Comparison of ENCODE assay signal across 22 cellular contexts in genomic region chrX:121333942-121334341, GRCh38.
DNase-seq lines count a peak whose midpoint lies in the region; ATAC-seq and TF ChIP-seq lines count a peak whose summit lies in the region.
"Had no signal": no experiment of that assay in that cellular context is flagged by ENCODE, and none has a peak within 500 bp of the region (broad histone marks: within the 10 kb centered on the region; RNA-seq: fewer than 3 reads in every experiment).

No MANE protein-coding gene starts in this region.

- no peaks in the 10 kb centered on the region for H3K27me3 ChIP-seq in GM23338 (ENCODE audit: insufficient read depth)
- H3K27me3 ChIP-seq: BLaER1, tibial nerve had no signal

- no peaks in the 10 kb centered on the region for H3K9me2 ChIP-seq in GM23338 (ENCODE audit: insufficient read depth)

- H3K4me1 Mint-ChIP-seq in GM23338: peaks cover 10% of the 10 kb centered on the region
- H3K4me1 Mint-ChIP-seq: activated naive CD8-positive, alpha-beta T cell treated with anti-CD3 and anti-CD28 coated beads, Interleukin-2, amount 10 ng/mL, durations not matched to agents 7 days and 5 days; IgD-negative memory B cell; nephron; T-helper 17 cell had no signal

- no peak overlapping the region for H3K27ac ChIP-seq in GM23338 (ENCODE audit: low read depth)
- H3K27ac ChIP-seq: BLaER1, breast epithelium, dorsolateral prefrontal cortex, tibial nerve had no signal

- no peak overlapping the region for H2AFZ ChIP-seq in GM23338

- no peaks in the 10 kb centered on the region for H3K9me3 Mint-ChIP-seq in GM23338
- H3K9me3 Mint-ChIP-seq: activated naive CD8-positive, alpha-beta T cell treated with anti-CD3 and anti-CD28 coated beads, Interleukin-2, amount 10 ng/mL, durations not matched to agents 7 days and 5 days; IgD-negative memory B cell; nephron had no signal

- H3K4me3 Mint-ChIP-seq in GM23338: no peak overlapping the region
- H3K4me3 Mint-ChIP-seq: activated naive CD8-positive, alpha-beta T cell treated with anti-CD3 and anti-CD28 coated beads, Interleukin-2, amount 10 ng/mL, durations not matched to agents 7 days and 5 days; IgD-negative memory B cell; nephron; T-helper 17 cell had no signal

- H3K27me3 Mint-ChIP-seq in GM23338 (ENCODE audit: insufficient read depth, low read depth, poor library complexity): no peaks in the 10 kb centered on the region
- H3K27me3 Mint-ChIP-seq: IgD-negative memory B cell, T-helper 17 cell had no signal

- intact Hi-C loops in posterior vena cava (cut with DNase I): no loop called here

- no peaks in the 10 kb centered on the region for H3F3A ChIP-seq in GM23338 (replicated peaks; ENCODE audit: low read depth)

- no peak overlapping the region for H3K4me2 ChIP-seq in GM23338
- H3K4me2 ChIP-seq: BLaER1 had no signal

- no peaks in the 10 kb centered on the region for H3K36me3 Mint-ChIP-seq in GM23338 (ENCODE audit: low read depth)
- H3K36me3 Mint-ChIP-seq: activated naive CD8-positive, alpha-beta T cell treated with anti-CD3 and anti-CD28 coated beads, Interleukin-2, amount 10 ng/mL, durations not matched to agents 7 days and 5 days; IgD-negative memory B cell had no signal

- no peak overlapping the region for H3K27ac Mint-ChIP-seq in GM23338
- H3K27ac Mint-ChIP-seq: activated naive CD8-positive, alpha-beta T cell treated with anti-CD3 and anti-CD28 coated beads, Interleukin-2, amount 10 ng/mL, durations not matched to agents 7 days and 5 days; IgD-negative memory B cell; nephron; T-helper 17 cell had no signal

- ATAC-seq in GM23338: peak; percentile 57
- no peak for ATAC-seq in GM19035 (IDR thresholded peaks at IDR 0.05; ENCODE audit: unreplicated experiment)
- no peak for ATAC-seq in GM18498 (IDR thresholded peaks at IDR 0.05; ENCODE audit: unreplicated experiment)
- ATAC-seq: esophagus mucosa, T-helper 17 cell had no signal

- H3K79me2 ChIP-seq in GM23338 (replicated peaks; ENCODE audit: insufficient read depth): no peaks in the 10 kb centered on the region

- H3K4me3 ChIP-seq in GM23338 (no peak overlapping the region), epithelial cell of proximal tubule (ENCODE audit: low read depth, low read length) (no peak overlapping the region)
- H3K4me3 ChIP-seq: BLaER1, breast epithelium, dorsolateral prefrontal cortex, tibial nerve had no signal

- DNase-seq in DMS53 treated with DMSO at 0.1 percent for 48 hours (lab: John Stamatoyannopoulos, UW; ENCODE audit: unreplicated experiment) (peak; percentile 6), GM23338 (ENCODE audit: low spot score) (peak; percentile 33), OCI-M1 (lab: John Stamatoyannopoulos, UW) (peak; percentile 3), epithelial cell of proximal tubule (ENCODE audit: low read depth) (no peak), posterior vena cava (ENCODE audit: low spot score) (no peak), NCI-H2029 (lab: John Stamatoyannopoulos, UW) (no peak)
- DNase-seq: activated CD8-positive, alpha-beta memory T cell treated with anti-CD3 and anti-CD28 coated beads for 24 hours; activated naive CD8-positive, alpha-beta T cell treated with anti-CD3 and anti-CD28 coated beads, Interleukin-2, amount 10 ng/mL, durations not matched to agents 7 days and 5 days; dorsolateral prefrontal cortex; mesenchymal stem cell; NCI-H1092 treated with DMSO at 0.1 percent for 48 hours; stimulated activated CD4-positive, alpha-beta T cell treated with anti-CD3 and anti-CD28 coated beads, Interleukin-15, amount 100 ng/mL, for 24 hours; stimulated activated naive CD4-positive, alpha-beta T cell treated with Interleukin-2 at 50 U/mL for 16 hours; T-helper 17 cell had no signal

- peak; percentile 47 to 50 for TF ChIP-seq CTCF in GM23338 (conservative IDR thresholded peaks at IDR 0.05; ENCODE audit: low read depth in 2 of 2)
- peak; percentile 25 for TF ChIP-seq CTCF in epithelial cell of proximal tubule (conservative IDR thresholded peaks at IDR 0.05; ENCODE audit: low read depth, low read length)

- H3K36me3 ChIP-seq in GM23338 (ENCODE audit: insufficient read depth): no peaks in the 10 kb centered on the region
- H3K36me3 ChIP-seq: BLaER1, breast epithelium, tibial nerve had no signal

- H3K4me1 ChIP-seq in GM23338 (ENCODE audit: insufficient read depth): peaks cover 21% of the 10 kb centered on the region
- H3K4me1 ChIP-seq: BLaER1, breast epithelium, tibial nerve had no signal

- no peaks in the 10 kb centered on the region for H4K20me1 ChIP-seq in GM23338 (replicated peaks; ENCODE audit: insufficient read depth)
- H4K20me1 ChIP-seq: BLaER1 had no signal

TF ChIP-seq in GM23338, 12 proteins besides CTCF, POLR2A, EP300 and RAD21 (continues in another document):
- no peak for TF ChIP-seq ZNF462 (CRISPR knock-in tag; IDR thresholded peaks at IDR 0.05)
- TF ChIP-seq STAT1 (IDR thresholded peaks at IDR 0.05; ENCODE audit: unreplicated experiment): no peak
- no peak for TF ChIP-seq ETS1 (IDR thresholded peaks at IDR 0.05)
- TF ChIP-seq EZH2 (IDR thresholded peaks at IDR 0.05; ENCODE audit: low read depth, unreplicated experiment): no peak

Comparison
In these comparisons a context has a peak if more than half of its experiments do, and no peak if none do; other contexts are left out.
1. DNase-seq: peak in DMS53 treated with DMSO at 0.1 percent for 48 hours (single experiment), GM23338 (single experiment) and OCI-M1 (single experiment); none in epithelial cell of proximal tubule (single experiment), posterior vena cava (single experiment) and NCI-H2029 (single experiment).